In genomic region chr19:41392775-41393174, GRCh38 we compare ENCODE assay signal across 27 cellular contexts. TPM values are rescaled to one million over a fixed set of nuclear protein-coding genes. Genes with fewer than 3 reads are reported as not detected.
"Had no signal": no experiment of that assay in that cellular context is flagged by ENCODE, and none has a peak within 500 bp of the region (broad histone marks: within the 10 kb centered on the region; RNA-seq: fewer than 3 reads in every experiment).

No MANE protein-coding gene starts in this region.

- H3K36me3 Mint-ChIP-seq: natural killer cell had no signal

- H3K9me3 Mint-ChIP-seq: naive B cell; natural killer cell; stimulated activated effector memory CD8-positive, alpha-beta T cell treated with anti-CD3 and anti-CD28 coated beads, Interleukin-12 subunit alpha, Interleukin-12 subunit beta, amount 100 ng/mL, for 72 hours had no signal

- H3K4me2 ChIP-seq: hepatocyte had no signal

- H3K27ac ChIP-seq: hepatocyte, lower lobe of right lung, pancreas, prostate gland, sigmoid colon, spleen, suprapubic skin, thoracic aorta, tibial artery, upper lobe of right lung had no signal

- H3K27ac Mint-ChIP-seq: natural killer cell; stimulated activated effector memory CD8-positive, alpha-beta T cell treated with anti-CD3 and anti-CD28 coated beads, Interleukin-12 subunit alpha, Interleukin-12 subunit beta, amount 100 ng/mL, for 72 hours had no signal

- H3K4me3 Mint-ChIP-seq: natural killer cell; stimulated activated effector memory CD8-positive, alpha-beta T cell treated with anti-CD3 and anti-CD28 coated beads, Interleukin-12 subunit alpha, Interleukin-12 subunit beta, amount 100 ng/mL, for 72 hours had no signal

- H2AFZ ChIP-seq: hepatocyte had no signal

- FAIRE-seq: pancreas, small intestine, urothelium cell line had no signal

- H3K4me3 ChIP-seq: heart left ventricle, hepatocyte, lower lobe of right lung, pancreas, prostate gland, sigmoid colon, spleen, suprapubic skin, thoracic aorta, tibial artery, upper lobe of right lung had no signal

- DNase-seq: glutamatergic neuron; heart left ventricle; islet precursor cell; lower lobe of right lung; mammary epithelial cell; mesenchymal stem cell; naive B cell; natural killer cell; nucleus accumbens; pancreas; retina; right cardiac atrium; sigmoid colon; small intestine; spleen; stimulated activated CD4-positive, alpha-beta T cell treated with anti-CD3 and anti-CD28 coated beads, Interleukin-4, amount 100 ng/mL, for 24 hours; stimulated activated naive CD4-positive, alpha-beta T cell treated with Interleukin-2 at 50 U/mL for 16 hours; tibial artery; trophoblast cell; upper lobe of right lung had no signal

- H3K27me3 Mint-ChIP-seq: naive B cell had no signal

- H3K27me3 ChIP-seq: heart left ventricle, hepatocyte, pancreas, sigmoid colon, spleen, suprapubic skin, tibial artery, upper lobe of right lung had no signal

- ATAC-seq: heart left ventricle; lower lobe of right lung; natural killer cell; pancreas; right cardiac atrium; stimulated activated effector memory CD8-positive, alpha-beta T cell treated with anti-CD3 and anti-CD28 coated beads, Interleukin-12 subunit alpha, Interleukin-12 subunit beta, amount 100 ng/mL, for 72 hours; upper lobe of right lung had no signal

- H3K9me3 ChIP-seq: heart left ventricle, lower lobe of right lung, pancreas, prostate gland, sigmoid colon, spleen, suprapubic skin, thoracic aorta, tibial artery, upper lobe of right lung had no signal

RNA-seq across cellular contexts. Expression of gene B3GNT8, which starts 34.4 kb away (rescaled TPM):
- polyA plus RNA-seq: neural cell had no signal
